In the genomic region with DNA sequence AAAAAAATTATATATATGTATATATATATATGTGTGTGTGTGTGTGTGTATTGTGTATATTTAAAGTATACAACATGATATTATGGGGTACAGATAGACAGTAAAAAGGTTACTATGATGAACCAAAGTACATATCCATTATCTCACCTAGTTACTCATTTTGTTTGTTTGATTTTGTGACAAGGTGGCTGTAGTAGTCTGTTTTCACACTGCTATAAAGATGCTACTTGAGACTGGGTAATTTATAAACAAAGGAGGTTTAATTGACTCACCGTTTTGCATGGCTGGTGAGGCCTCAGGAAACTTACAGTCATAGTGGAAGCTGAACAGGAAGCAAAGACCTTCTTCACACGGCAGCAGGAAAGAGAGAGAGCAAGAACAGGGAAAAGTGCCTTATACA, we compare ENCODE assay signal across 26 cellular contexts. TPM values are rescaled to one million over a fixed set of nuclear protein-coding genes. Genes with fewer than 3 reads are reported as not detected.
"Had no signal": no experiment of that assay in that cellular context is flagged by ENCODE, and none has a peak within 500 bp of the region (broad histone marks: within the 10 kb centered on the region; RNA-seq: fewer than 3 reads in every experiment).

No MANE protein-coding gene starts in this region.

- DNase-seq: KBM-7, MV-4-11, NCI-H1048, NCI-H1105, NCI-H1436, NCI-H187, NCI-H2029, NCI-H2081 treated with DMSO at 0.1 percent for 48 hours, NCI-H2171, NCI-H226, NCI-H446, NCI-H510A, NCI-H524 treated with DMSO at 0.1 percent for 48 hours, NCI-H69, NCI-H774, PC-3, SHP77, SK-N-SH, SW 1271 had no signal

- H3K4me2 ChIP-seq: SK-N-SH had no signal

- H3K9me3 ChIP-seq: SK-N-SH had no signal

- H3K27ac ChIP-seq: RWPE1 had no signal

- H3K9ac ChIP-seq: SK-N-SH had no signal

- ATAC-seq: Panc1, PC-3 had no signal

RNA-seq across cellular contexts. Expression of a gene that starts 30.1 kb away (rescaled TPM):
- total RNA-seq: HT-29, LHCN-M2, MCF 10A, OCI-LY7, PC-3, SK-MEL-5 had no signal
- polyA plus RNA-seq: SK-N-SH had no signal
